Comparison of ENCODE assay signal across 15 cellular contexts in genomic region chr2:177332992-177333388, GRCh38. TPM values are rescaled to one million over a fixed set of nuclear protein-coding genes. Genes with fewer than 3 reads are reported as not detected.
DNase-seq lines count a peak whose midpoint lies in the region; ATAC-seq lines count a peak whose summit lies in the region.
"Had no signal": no experiment of that assay in that cellular context is flagged by ENCODE, and none has a peak within 500 bp of the region (broad histone marks: within the 10 kb centered on the region; RNA-seq: fewer than 3 reads in every experiment).

No MANE protein-coding gene starts in this region.

- H3K4me3 Mint-ChIP-seq in activated T-helper 17 cell treated with anti-CD3 and anti-CD28 coated beads, Interleukin-2, amount 50 U/mL, for 72 hours: no peak overlapping the region
- no peak overlapping the region for H3K4me3 Mint-ChIP-seq in activated naive CD8-positive, alpha-beta T cell treated with anti-CD3 and anti-CD28 coated beads, Interleukin-2, amount 50 U/mL, for 24 hours
- H3K4me3 Mint-ChIP-seq: T-helper 17 cell had no signal

- H3K27me3 ChIP-seq in HUES48 (ENCODE audit: control insufficient read depth, insufficient read depth, low read length) (no peaks in the 10 kb centered on the region), iPS-18a (ENCODE audit: control insufficient read depth, insufficient read depth, low read length) (no peaks in the 10 kb centered on the region), skeletal muscle satellite cell (ENCODE audit: control insufficient read depth, insufficient read depth, low read length) (no peaks in the 10 kb centered on the region)
- H3K27me3 ChIP-seq: MG63, stomach had no signal

- H3K4me1 Mint-ChIP-seq in activated T-helper 17 cell treated with anti-CD3 and anti-CD28 coated beads, Interleukin-2, amount 50 U/mL, for 72 hours: no peaks in the 10 kb centered on the region
- peaks cover 17% of the 10 kb centered on the region for H3K4me1 Mint-ChIP-seq in activated naive CD8-positive, alpha-beta T cell treated with anti-CD3 and anti-CD28 coated beads, Interleukin-2, amount 50 U/mL, for 24 hours

- H3K36me3 ChIP-seq in HUES48 (ENCODE audit: control insufficient read depth, insufficient read depth, low read length) (no peaks in the 10 kb centered on the region), iPS-18a (ENCODE audit: control insufficient read depth, low read depth, low read length) (no peaks in the 10 kb centered on the region), skeletal muscle satellite cell (ENCODE audit: insufficient read depth, low read length) (no peaks in the 10 kb centered on the region)
- H3K36me3 ChIP-seq: MG63, stomach had no signal

- H3K9me3 ChIP-seq in HUES48 (ENCODE audit: control insufficient read depth, insufficient read depth, low read length) (no peaks in the 10 kb centered on the region), iPS-18a (ENCODE audit: control insufficient read depth, low read depth, low read length) (no peaks in the 10 kb centered on the region), skeletal muscle satellite cell (replicated peaks; ENCODE audit: low read length) (no peaks in the 10 kb centered on the region)
- H3K9me3 ChIP-seq: MG63, stomach had no signal

- H3K27ac Mint-ChIP-seq in activated T-helper 17 cell treated with anti-CD3 and anti-CD28 coated beads, Interleukin-2, amount 50 U/mL, for 72 hours: peak overlapping the region; percentile 15
- H3K27ac Mint-ChIP-seq in activated naive CD8-positive, alpha-beta T cell treated with anti-CD3 and anti-CD28 coated beads, Interleukin-2, amount 50 U/mL, for 24 hours: no peak overlapping the region
- H3K27ac Mint-ChIP-seq: CD4-positive, alpha-beta T cell had no signal

- no peaks in the 10 kb centered on the region for H3K9me3 Mint-ChIP-seq in activated T-helper 17 cell treated with anti-CD3 and anti-CD28 coated beads, Interleukin-2, amount 50 U/mL, for 72 hours
- H3K9me3 Mint-ChIP-seq in activated naive CD8-positive, alpha-beta T cell treated with anti-CD3 and anti-CD28 coated beads, Interleukin-2, amount 50 U/mL, for 24 hours: no peaks in the 10 kb centered on the region
- H3K9me3 Mint-ChIP-seq: CD4-positive, alpha-beta T cell; nephron progenitor cell had no signal

- H3K4me1 ChIP-seq in HUES48 (ENCODE audit: control insufficient read depth, insufficient read depth, low read length) (peaks cover 18% of the 10 kb centered on the region), iPS-18a (ENCODE audit: control insufficient read depth, low read depth, low read length) (peaks cover 12% of the 10 kb centered on the region), skeletal muscle satellite cell (ENCODE audit: control insufficient read depth, insufficient read depth, low read length) (peaks cover 13% of the 10 kb centered on the region)

- no peak for DNase-seq in activated naive CD8-positive, alpha-beta T cell treated with anti-CD3 and anti-CD28 coated beads, Interleukin-2, amount 50 U/mL, for 24 hours
- DNase-seq in EL: no peak
- DNase-seq: glutamatergic neuron, GOT3 had no signal

- H3K4me3 ChIP-seq in HUES48 (ENCODE audit: low read depth, low read length) (no peak overlapping the region), iPS-18a (ENCODE audit: low read length) (no peak overlapping the region), skeletal muscle satellite cell (ENCODE audit: low read length) (no peak overlapping the region)
- H3K4me3 ChIP-seq: MG63, stomach had no signal

- H3K27me3 Mint-ChIP-seq in activated T-helper 17 cell treated with anti-CD3 and anti-CD28 coated beads, Interleukin-2, amount 50 U/mL, for 72 hours: no peaks in the 10 kb centered on the region
- no peaks in the 10 kb centered on the region for H3K27me3 Mint-ChIP-seq in activated naive CD8-positive, alpha-beta T cell treated with anti-CD3 and anti-CD28 coated beads, Interleukin-2, amount 50 U/mL, for 24 hours
- H3K27me3 Mint-ChIP-seq: CD4-positive, alpha-beta T cell; T-helper 17 cell had no signal

- no peak for ATAC-seq in activated T-helper 17 cell treated with anti-CD3 and anti-CD28 coated beads, Interleukin-2, amount 50 U/mL, for 72 hours (replicated peaks)
- ATAC-seq in GM19463 (IDR thresholded peaks at IDR 0.05; ENCODE audit: unreplicated experiment) (no peak), HG03097 (IDR thresholded peaks at IDR 0.05; ENCODE audit: low FRiP score, unreplicated experiment) (no peak)
- ATAC-seq in activated naive CD8-positive, alpha-beta T cell treated with anti-CD3 and anti-CD28 coated beads, Interleukin-2, amount 50 U/mL, for 24 hours: no peak

- H3K9ac ChIP-seq in HUES48 (ENCODE audit: low read depth, low read length): peak overlapping the region; percentile 29
- no peak overlapping the region for H3K9ac ChIP-seq in iPS-18a (ENCODE audit: low read length)
- H3K9ac ChIP-seq in skeletal muscle satellite cell (ENCODE audit: low read depth, low read length): peak overlapping the region; percentile 43

- H3K27ac ChIP-seq in HUES48 (ENCODE audit: low read depth, low read length) (peak overlapping the region; percentile 53), iPS-18a (ENCODE audit: low read length) (peak overlapping the region; percentile 41)

- no peak overlapping the region for H3K4me2 ChIP-seq in skeletal muscle satellite cell (ENCODE audit: low read length)

- H3K36me3 Mint-ChIP-seq in activated T-helper 17 cell treated with anti-CD3 and anti-CD28 coated beads, Interleukin-2, amount 50 U/mL, for 72 hours (ENCODE audit: low read depth): no peaks in the 10 kb centered on the region
- H3K36me3 Mint-ChIP-seq in activated naive CD8-positive, alpha-beta T cell treated with anti-CD3 and anti-CD28 coated beads, Interleukin-2, amount 50 U/mL, for 24 hours (ENCODE audit: low read depth): no peaks in the 10 kb centered on the region

RNA-seq across cellular contexts. Expression of gene AGPS, which starts 59.6 kb away (rescaled TPM):
- total RNA-seq in activated T-helper 17 cell treated with anti-CD3 and anti-CD28 coated beads, Interleukin-2, amount 50 U/mL, for 72 hours: 10 to 100 TPM; 31.4 to 70.0 TPM
- 34.1 and 45.4 TPM in 2 replicates for total RNA-seq in skeletal muscle satellite cell (2012; rRNA removed)
